In genomic region chr1:109530457-109531204, GRCh38 we compare ENCODE assay signal across 11 cellular contexts. TPM values are rescaled to one million over a fixed set of nuclear protein-coding genes. Genes with fewer than 3 reads are reported as not detected.
DNase-seq lines count a peak whose midpoint lies in the region; ATAC-seq and TF ChIP-seq lines count a peak whose summit lies in the region.
"Had no signal": no experiment of that assay in that cellular context is flagged by ENCODE, and none has a peak within 500 bp of the region (broad histone marks: within the 10 kb centered on the region; RNA-seq: fewer than 3 reads in every experiment).

No MANE protein-coding gene starts in this region.

- no peak for DNase-seq in activated CD4-positive, alpha-beta T cell treated with anti-CD3 and anti-CD28 coated beads, Interleukin-2, amount 10 ng/mL, durations not matched to agents 24 days and 14 days
- DNase-seq in activated CD4-positive, alpha-beta T cell treated with anti-CD3 and anti-CD28 coated beads for 1 hour, result no peak
- peak; percentile 87 for DNase-seq in NCI-H69 (lab: John Stamatoyannopoulos, UW)
- DNase-seq in effector memory CD4-positive, alpha-beta T cell, result no peak
- DNase-seq in stimulated activated effector memory CD8-positive, alpha-beta T cell treated with anti-CD3 and anti-CD28 coated beads, Interleukin-12 subunit alpha, Interleukin-12 subunit beta, amount 100 ng/mL, for 72 hours (ENCODE audit: low spot score in 2 of 2), result no peak
- no peak for DNase-seq in colonic mucosa
- no peak for DNase-seq in uterus
- no peak for DNase-seq in DMS153 (lab: John Stamatoyannopoulos, UW)
- DNase-seq: ACHN had no signal

- peaks cover 23% of the 10 kb centered on the region for H3K4me1 Mint-ChIP-seq in activated CD4-positive, alpha-beta T cell treated with anti-CD3 and anti-CD28 coated beads, Interleukin-2, amount 10 ng/mL, durations not matched to agents 24 days and 14 days
- peaks cover 22% of the 10 kb centered on the region for H3K4me1 Mint-ChIP-seq in stimulated activated effector memory CD8-positive, alpha-beta T cell treated with anti-CD3 and anti-CD28 coated beads, Interleukin-12 subunit alpha, Interleukin-12 subunit beta, amount 100 ng/mL, for 72 hours

- intact Hi-C loops in activated CD4-positive, alpha-beta T cell treated with anti-CD3 and anti-CD28 coated beads, Interleukin-2, amount 10 ng/mL, durations not matched to agents 24 days and 14 days (cut with micrococcal nuclease), result loop anchor here (5.0 kb wide), 1 partner anchor 123 kb away; no protein-coding TSS in a partner anchor
- intact Hi-C loops in colonic mucosa (cut with DNase I) (loop anchor here (2.0 to 10.0 kb wide), 2 partner anchors 32 to 106 kb away; partner anchors contain the start of gene PSMA5), uterus (cut with DNase I; ENCODE audit: low total_unique reads) (no loop called here)

- TF ChIP-seq POLR2A in uterus (IDR thresholded peaks at IDR 0.05), result no peak

- H3K27me3 Mint-ChIP-seq in activated CD4-positive, alpha-beta T cell treated with anti-CD3 and anti-CD28 coated beads, Interleukin-2, amount 10 ng/mL, durations not matched to agents 24 days and 14 days, result peaks cover 5% of the 10 kb centered on the region

- H3K4me1 ChIP-seq in effector memory CD4-positive, alpha-beta T cell (ENCODE audit: control insufficient read depth, insufficient read depth, low read length, poor library complexity, severe bottlenecking), result peaks cover 22% of the 10 kb centered on the region
- peaks cover 5% of the 10 kb centered on the region for H3K4me1 ChIP-seq in colonic mucosa
- no peaks in the 10 kb centered on the region for H3K4me1 ChIP-seq in uterus

- no peaks in the 10 kb centered on the region for H3K27me3 ChIP-seq in effector memory CD4-positive, alpha-beta T cell (replicated peaks; ENCODE audit: control insufficient read depth, insufficient read depth, low read length, poor library complexity, severe bottlenecking)
- no peaks in the 10 kb centered on the region for H3K27me3 ChIP-seq in colonic mucosa
- no peaks in the 10 kb centered on the region for H3K27me3 ChIP-seq in uterus

- peak overlapping the region in 1 of 2 donors; percentile 4 for H3K9ac ChIP-seq in colonic mucosa (ENCODE audit: low read depth in 2 of 2, low read length in 2 of 2)

- H3K9me3 Mint-ChIP-seq in activated CD4-positive, alpha-beta T cell treated with anti-CD3 and anti-CD28 coated beads, Interleukin-2, amount 10 ng/mL, durations not matched to agents 24 days and 14 days, result no peaks in the 10 kb centered on the region
- no peaks in the 10 kb centered on the region for H3K9me3 Mint-ChIP-seq in stimulated activated effector memory CD8-positive, alpha-beta T cell treated with anti-CD3 and anti-CD28 coated beads, Interleukin-12 subunit alpha, Interleukin-12 subunit beta, amount 100 ng/mL, for 72 hours

- no peaks in the 10 kb centered on the region for H3K36me3 Mint-ChIP-seq in activated CD4-positive, alpha-beta T cell treated with anti-CD3 and anti-CD28 coated beads, Interleukin-2, amount 10 ng/mL, durations not matched to agents 24 days and 14 days (ENCODE audit: low read depth)
- H3K36me3 Mint-ChIP-seq in stimulated activated effector memory CD8-positive, alpha-beta T cell treated with anti-CD3 and anti-CD28 coated beads, Interleukin-12 subunit alpha, Interleukin-12 subunit beta, amount 100 ng/mL, for 72 hours, result no peaks in the 10 kb centered on the region

- peak overlapping the region; percentile 36 for H3K4me3 Mint-ChIP-seq in activated CD4-positive, alpha-beta T cell treated with anti-CD3 and anti-CD28 coated beads, Interleukin-2, amount 10 ng/mL, durations not matched to agents 24 days and 14 days
- no peak overlapping the region for H3K4me3 Mint-ChIP-seq in stimulated activated effector memory CD8-positive, alpha-beta T cell treated with anti-CD3 and anti-CD28 coated beads, Interleukin-12 subunit alpha, Interleukin-12 subunit beta, amount 100 ng/mL, for 72 hours

- H3K4me3 ChIP-seq in effector memory CD4-positive, alpha-beta T cell (ENCODE audit: insufficient read depth, low read depth, low read length, poor library complexity, severe bottlenecking), result no peak overlapping the region
- H3K4me3 ChIP-seq in colonic mucosa, result no peak overlapping the region
- no peak overlapping the region for H3K4me3 ChIP-seq in uterus

- TF ChIP-seq CTCF in colonic mucosa (IDR thresholded peaks at IDR 0.05) (no peak), uterus (IDR thresholded peaks at IDR 0.05) (no peak)

- H3K27ac Mint-ChIP-seq in activated CD4-positive, alpha-beta T cell treated with anti-CD3 and anti-CD28 coated beads, Interleukin-2, amount 10 ng/mL, durations not matched to agents 24 days and 14 days, result peak overlapping the region; percentile 40
- peak overlapping the region; percentile 58 for H3K27ac Mint-ChIP-seq in stimulated activated effector memory CD8-positive, alpha-beta T cell treated with anti-CD3 and anti-CD28 coated beads, Interleukin-12 subunit alpha, Interleukin-12 subunit beta, amount 100 ng/mL, for 72 hours

- ATAC-seq in stimulated activated effector memory CD8-positive, alpha-beta T cell treated with anti-CD3 and anti-CD28 coated beads, Interleukin-12 subunit alpha, Interleukin-12 subunit beta, amount 100 ng/mL, for 72 hours, result no peak

- H3K9me3 ChIP-seq in effector memory CD4-positive, alpha-beta T cell (ENCODE audit: control insufficient read depth, low read length), result no peaks in the 10 kb centered on the region
- H3K9me3 ChIP-seq in colonic mucosa (no peaks in the 10 kb centered on the region), uterus (no peaks in the 10 kb centered on the region)

- H3K36me3 ChIP-seq in effector memory CD4-positive, alpha-beta T cell (ENCODE audit: control insufficient read depth, insufficient read depth, low read length), result no peaks in the 10 kb centered on the region
- H3K36me3 ChIP-seq in colonic mucosa (no peaks in the 10 kb centered on the region), uterus (no peaks in the 10 kb centered on the region)

- H3K27ac ChIP-seq in effector memory CD4-positive, alpha-beta T cell (ENCODE audit: insufficient read depth, low read length, poor library complexity, severe bottlenecking), result peak overlapping the region; percentile 17
- H3K27ac ChIP-seq in colonic mucosa (no peak overlapping the region), uterus (no peak overlapping the region)

RNA-seq across cellular contexts. Expression of gene GPR61, which starts 9.0 kb away (rescaled TPM):
- total RNA-seq in activated CD4-positive, alpha-beta T cell treated with anti-CD3 and anti-CD28 coated beads, Interleukin-2, amount 10 ng/mL, durations not matched to agents 24 days and 14 days, result 0.14 TPM in 1 of 2 replicates, not detected in the other
- total RNA-seq in colonic mucosa, result not detected
- under 1 TPM in 1 of 4 donors, not detected in 3; 0.41 TPM for total RNA-seq in uterus
- total RNA-seq: kidney epithelial cell, MCF 10A had no signal

RNA-seq across cellular contexts. Expression of gene GNAI3, which starts 17.8 kb away (rescaled TPM):
- total RNA-seq in activated CD4-positive, alpha-beta T cell treated with anti-CD3 and anti-CD28 coated beads, Interleukin-2, amount 10 ng/mL, durations not matched to agents 24 days and 14 days, result 8.7 and 8.8 TPM in 2 replicates
- total RNA-seq in colonic mucosa, result 1 to 10 TPM; 7.7 to 8.9 TPM
- total RNA-seq in uterus, result 10 to 100 TPM in 1 of 4 donors, 1 to 10 TPM in 3; 2.3 to 20.0 (median 5.8) TPM

RNA-seq across cellular contexts. Expression of gene AMIGO1, which starts 21.1 kb away (rescaled TPM):
- 1.1 TPM in 2 replicates for total RNA-seq in activated CD4-positive, alpha-beta T cell treated with anti-CD3 and anti-CD28 coated beads, Interleukin-2, amount 10 ng/mL, durations not matched to agents 24 days and 14 days
- total RNA-seq in colonic mucosa (1 to 10 TPM; 2.5 to 3.9 TPM), uterus (10 to 100 TPM in 1 of 4 donors, 1 to 10 TPM in 3; 1.0 to 10.1 (median 3.8) TPM)

RNA-seq across cellular contexts. Expression of gene CYB561D1, which starts 36.7 kb away (rescaled TPM):
- 11.3 and 13.1 TPM in 2 replicates for total RNA-seq in activated CD4-positive, alpha-beta T cell treated with anti-CD3 and anti-CD28 coated beads, Interleukin-2, amount 10 ng/mL, durations not matched to agents 24 days and 14 days
- total RNA-seq in colonic mucosa, result 10 to 100 TPM in 1 of 2 donors, 1 to 10 TPM in 1; 8.1 to 12.5 TPM
- 10 to 100 TPM in 1 of 4 donors, 1 to 10 TPM in 3; 1.8 to 11.0 (median 8.4) TPM for total RNA-seq in uterus

RNA-seq across cellular contexts. Expression of gene ATXN7L2, which starts 46.9 kb away (rescaled TPM):
- 15.1 and 15.6 TPM in 2 replicates for total RNA-seq in activated CD4-positive, alpha-beta T cell treated with anti-CD3 and anti-CD28 coated beads, Interleukin-2, amount 10 ng/mL, durations not matched to agents 24 days and 14 days
- total RNA-seq in colonic mucosa, result 1 to 10 TPM; 2.3 to 4.0 TPM
- total RNA-seq in uterus, result 1 to 10 TPM; 4.1 to 6.7 (median 4.7) TPM
